ENCODE assay signal across 29 cellular contexts in genomic region chr18:3225588-3225987, GRCh38.
"Had no signal": no experiment of that assay in that cellular context is flagged by ENCODE, and none has a peak within 500 bp of the region (broad histone marks: within the 10 kb centered on the region; RNA-seq: fewer than 3 reads in every experiment).

No MANE protein-coding gene starts in this region.

- H3K36me3 Mint-ChIP-seq: activated naive CD4-positive, alpha-beta T cell treated with anti-CD3 and anti-CD28 coated beads, Interleukin-2, amount 50 U/mL, for 24 hours; stimulated activated memory B cell treated with anti-CD40 and anti-IgM and Interleukin-4, amounts not matched to agents 10 μg/mL and 1 μg/mL and 100 μg/mL, for 72 hours had no signal

- H3K4me3 ChIP-seq: heart left ventricle, smooth muscle cell, thyroid gland, upper lobe of right lung had no signal

- H3K36me3 ChIP-seq: heart left ventricle, thyroid gland, upper lobe of right lung had no signal

- DNase-seq: activated CD4-positive, alpha-beta T cell treated with anti-CD3 and anti-CD28 coated beads, Interleukin-2, amount 50 U/mL, for 1 hour; activated CD4-positive, CD25-positive, alpha-beta regulatory T cell treated with anti-CD3 and anti-CD28 coated beads, Interleukin-2, amount 50 U/mL, for 72 hours; activated CD8-positive, alpha-beta T cell treated with anti-CD3 and anti-CD28 coated beads for 36 hours; activated naive CD8-positive, alpha-beta T cell treated with anti-CD3 and anti-CD28 coated beads, Interleukin-2, amount 50 U/mL, for 24 hours; activated T-cell treated with anti-CD3 and anti-CD28 coated beads, Interleukin-2, amount 50 U/mL, for 48 hours; endodermal cell; foreskin keratinocyte; heart left ventricle; kidney glomerular epithelial cell; left ventricle myocardium superior; naive thymus-derived CD8-positive, alpha-beta T cell; occipital lobe; posterior cingulate gyrus; stimulated activated CD4-positive, alpha-beta T cell treated with anti-CD3 and anti-CD28 coated beads, Interleukin-1b, Interleukin-23, amount 100 ng/mL, for 48 hours; stimulated activated CD4-positive, alpha-beta T cell treated with anti-CD3 and anti-CD28 coated beads, Interleukin-4, amount 100 ng/mL, for 4 hours; stimulated activated CD8-positive, alpha-beta memory T cell treated with anti-CD3 and anti-CD28 coated beads, Interleukin-4, amount 100 ng/mL, for 48 hours; stimulated activated naive CD8-positive, alpha-beta T cell treated with anti-CD3 and anti-CD28 coated beads, Interleukin-15, amount 100 ng/mL, for 72 hours; T-helper 2 cell; thyroid gland; upper lobe of right lung had no signal

- H3K27me3 Mint-ChIP-seq: activated CD8-positive, alpha-beta T cell treated with anti-CD3 and anti-CD28 coated beads for 36 hours; activated naive CD4-positive, alpha-beta T cell treated with anti-CD3 and anti-CD28 coated beads, Interleukin-2, amount 50 U/mL, for 24 hours; activated naive CD8-positive, alpha-beta T cell treated with anti-CD3 and anti-CD28 coated beads, Interleukin-2, amount 50 U/mL, for 24 hours; central memory CD8-positive, alpha-beta T cell; dendritic cell treated with granulocyte-macrophage colony-stimulating factor and Interleukin-4, amounts not matched to agents 40 ng/mL and 50 ng/mL, for 4 days; naive thymus-derived CD8-positive, alpha-beta T cell; stimulated activated memory B cell treated with anti-CD40 and anti-IgM and Interleukin-4, amounts not matched to agents 10 μg/mL and 1 μg/mL and 100 μg/mL, for 72 hours; stimulated activated naive CD8-positive, alpha-beta T cell treated with anti-CD3 and anti-CD28 coated beads, Interleukin-15, amount 100 ng/mL, for 72 hours had no signal

- H3K27ac Mint-ChIP-seq: activated CD8-positive, alpha-beta T cell treated with anti-CD3 and anti-CD28 coated beads for 36 hours; activated naive CD4-positive, alpha-beta T cell treated with anti-CD3 and anti-CD28 coated beads, Interleukin-2, amount 50 U/mL, for 24 hours; activated naive CD8-positive, alpha-beta T cell treated with anti-CD3 and anti-CD28 coated beads, Interleukin-2, amount 50 U/mL, for 24 hours; activated T-helper 2 cell treated with anti-CD3 and anti-CD28 coated beads, Interferon-gamma antibody, Interleukin-2, Interleukin-4, amounts not matched to agents 10 μg/mL and 5 μg/mL and 100 μg/mL, durations not matched to agents 14 hours and 24 hours and 36 hours; dendritic cell treated with granulocyte-macrophage colony-stimulating factor and Interleukin-4, amounts not matched to agents 40 ng/mL and 50 ng/mL, for 4 days; endodermal cell; stimulated activated memory B cell treated with anti-CD40 and anti-IgM and Interleukin-4, amounts not matched to agents 10 μg/mL and 1 μg/mL and 100 μg/mL, for 72 hours had no signal

- H3K27ac ChIP-seq: foreskin keratinocyte, thyroid gland, upper lobe of right lung had no signal

- H3K4me2 ChIP-seq: smooth muscle cell had no signal

- H3K9me3 Mint-ChIP-seq: activated CD8-positive, alpha-beta T cell treated with anti-CD3 and anti-CD28 coated beads for 36 hours; activated naive CD4-positive, alpha-beta T cell treated with anti-CD3 and anti-CD28 coated beads, Interleukin-2, amount 50 U/mL, for 24 hours; activated naive CD8-positive, alpha-beta T cell treated with anti-CD3 and anti-CD28 coated beads, Interleukin-2, amount 50 U/mL, for 24 hours; activated T-helper 2 cell treated with anti-CD3 and anti-CD28 coated beads, Interferon-gamma antibody, Interleukin-2, Interleukin-4, amounts not matched to agents 10 μg/mL and 5 μg/mL and 100 μg/mL, durations not matched to agents 14 hours and 24 hours and 36 hours; central memory CD8-positive, alpha-beta T cell; dendritic cell treated with granulocyte-macrophage colony-stimulating factor and Interleukin-4, amounts not matched to agents 40 ng/mL and 50 ng/mL, for 4 days; endodermal cell; naive thymus-derived CD8-positive, alpha-beta T cell; neural crest cell; stimulated activated memory B cell treated with anti-CD40 and anti-IgM and Interleukin-4, amounts not matched to agents 10 μg/mL and 1 μg/mL and 100 μg/mL, for 72 hours; stimulated activated naive CD8-positive, alpha-beta T cell treated with anti-CD3 and anti-CD28 coated beads, Interleukin-15, amount 100 ng/mL, for 72 hours had no signal

- H3K4me3 Mint-ChIP-seq: activated CD8-positive, alpha-beta T cell treated with anti-CD3 and anti-CD28 coated beads for 36 hours; activated naive CD4-positive, alpha-beta T cell treated with anti-CD3 and anti-CD28 coated beads, Interleukin-2, amount 50 U/mL, for 24 hours; activated naive CD8-positive, alpha-beta T cell treated with anti-CD3 and anti-CD28 coated beads, Interleukin-2, amount 50 U/mL, for 24 hours; central memory CD8-positive, alpha-beta T cell; dendritic cell treated with granulocyte-macrophage colony-stimulating factor and Interleukin-4, amounts not matched to agents 40 ng/mL and 50 ng/mL, for 4 days; endodermal cell; naive thymus-derived CD8-positive, alpha-beta T cell; neural crest cell; stimulated activated memory B cell treated with anti-CD40 and anti-IgM and Interleukin-4, amounts not matched to agents 10 μg/mL and 1 μg/mL and 100 μg/mL, for 72 hours; stimulated activated naive CD8-positive, alpha-beta T cell treated with anti-CD3 and anti-CD28 coated beads, Interleukin-15, amount 100 ng/mL, for 72 hours had no signal

- H3K9me3 ChIP-seq: heart left ventricle, thyroid gland, upper lobe of right lung had no signal

- H3K4me1 ChIP-seq: thyroid gland, upper lobe of right lung had no signal

- ATAC-seq: activated CD8-positive, alpha-beta T cell treated with anti-CD3 and anti-CD28 coated beads for 36 hours; activated naive CD8-positive, alpha-beta T cell treated with anti-CD3 and anti-CD28 coated beads, Interleukin-2, amount 50 U/mL, for 24 hours; esophagus mucosa; foreskin keratinocyte; naive thymus-derived CD8-positive, alpha-beta T cell; sciatic nerve; stimulated activated memory B cell treated with anti-CD40 and anti-IgM and Interleukin-4, amounts not matched to agents 10 μg/mL and 1 μg/mL and 100 μg/mL, for 72 hours; stimulated activated naive CD8-positive, alpha-beta T cell treated with anti-CD3 and anti-CD28 coated beads, Interleukin-15, amount 100 ng/mL, for 72 hours; upper lobe of right lung had no signal

- H3K27me3 ChIP-seq: heart left ventricle, thyroid gland, upper lobe of right lung had no signal

- H3K4me1 Mint-ChIP-seq: activated naive CD4-positive, alpha-beta T cell treated with anti-CD3 and anti-CD28 coated beads, Interleukin-2, amount 50 U/mL, for 24 hours; central memory CD8-positive, alpha-beta T cell; stimulated activated memory B cell treated with anti-CD40 and anti-IgM and Interleukin-4, amounts not matched to agents 10 μg/mL and 1 μg/mL and 100 μg/mL, for 72 hours had no signal
